In genomic region chr5:139642891-139643871, GRCh38 we compare ENCODE assay signal across 9 cellular contexts. TPM values are rescaled to one million over a fixed set of nuclear protein-coding genes. Genes with fewer than 3 reads are reported as not detected.
DNase-seq lines count a peak whose midpoint lies in the region; ATAC-seq and TF ChIP-seq lines count a peak whose summit lies in the region.
"Had no signal": no experiment of that assay in that cellular context is flagged by ENCODE, and none has a peak within 500 bp of the region (broad histone marks: within the 10 kb centered on the region; RNA-seq: fewer than 3 reads in every experiment).

No MANE protein-coding gene starts in this region.

- H3K36me3 Mint-ChIP-seq in activated B cell treated with CpG ODN at 0.5 μM for 24 hours (ENCODE audit: low read depth): no peaks in the 10 kb centered on the region
- H3K36me3 Mint-ChIP-seq: naive thymus-derived CD4-positive, alpha-beta T cell had no signal

- H3K27me3 ChIP-seq in lower lobe of right lung (ENCODE audit: low read depth): no peaks in the 10 kb centered on the region
- peaks cover 0 to 15% (median 0%) of the 10 kb centered on the region in 3 donors for H3K27me3 ChIP-seq in stomach

- TF ChIP-seq EP300 in stomach (IDR thresholded peaks at IDR 0.05): no peak

- no peaks in the 10 kb centered on the region for H3K9me3 Mint-ChIP-seq in activated B cell treated with CpG ODN at 0.5 μM for 24 hours

- DNase-seq in HT-29 (ENCODE audit: low spot score): peak; percentile 87
- DNase-seq in activated B cell treated with CpG ODN at 0.5 μM for 24 hours: peak; percentile 12
- DNase-seq in lower lobe of right lung: no peak
- peak; percentile 77 for DNase-seq in stomach
- no peak for DNase-seq in epidermal melanocyte (ENCODE audit: insufficient read length, low spot score)
- DNase-seq in SHP77 (lab: John Stamatoyannopoulos, UW): no peak
- DNase-seq: naive thymus-derived CD4-positive, alpha-beta T cell; NCI-H1105 treated with DMSO at 0.1 percent for 48 hours had no signal

- no peaks in the 10 kb centered on the region for H3K27me3 Mint-ChIP-seq in activated B cell treated with CpG ODN at 0.5 μM for 24 hours

- no peaks in the 10 kb centered on the region for H3K36me3 ChIP-seq in lower lobe of right lung
- H3K36me3 ChIP-seq in stomach: no peaks in the 10 kb centered on the region

- CTCF ChIA-PET in activated B cell treated with CpG ODN at 0.5 μM for 24 hours (lab: Charles Lee): interaction anchor here (1.4 to 2.3 kb wide), 2 partner anchors 9 to 122 kb away, joined by 6 to 7 read pairs; no protein-coding TSS in a partner anchor

- POLR2A ChIA-PET in activated B cell treated with CpG ODN at 0.5 μM for 24 hours (lab: Charles Lee): interaction anchor here (1.2 to 2.9 kb wide), 2 partner anchors 9 to 18 kb away, joined by 5 to 7 read pairs; no protein-coding TSS in a partner anchor

- no peak for TF ChIP-seq POLR2A in stomach (IDR thresholded peaks at IDR 0.05)

- H3K4me1 ChIP-seq in lower lobe of right lung (peaks cover 44% of the 10 kb centered on the region), stomach (peaks cover 37 to 65% (median 53%) of the 10 kb centered on the region in 4 donors)

- H3K27ac Mint-ChIP-seq in activated B cell treated with CpG ODN at 0.5 μM for 24 hours: peak overlapping the region; percentile 66

- H3K9me3 ChIP-seq in lower lobe of right lung (no peaks in the 10 kb centered on the region), stomach (no peaks in the 10 kb centered on the region)

- ATAC-seq in activated B cell treated with CpG ODN at 0.5 μM for 24 hours (ENCODE audit: low read depth) (no peak), lower lobe of right lung (peak; percentile 49 to 51), HG03442 (IDR thresholded peaks at IDR 0.05; ENCODE audit: unreplicated experiment) (no peak)
- ATAC-seq: naive thymus-derived CD4-positive, alpha-beta T cell had no signal

- no peak overlapping the region for H3K4me3 Mint-ChIP-seq in activated B cell treated with CpG ODN at 0.5 μM for 24 hours
- H3K4me3 Mint-ChIP-seq: naive thymus-derived CD4-positive, alpha-beta T cell had no signal

- no peak for TF ChIP-seq CTCF in activated B cell treated with CpG ODN at 0.5 μM for 24 hours (IDR thresholded peaks at IDR 0.05)
- no peak for TF ChIP-seq CTCF in lower lobe of right lung (IDR thresholded peaks at IDR 0.05)
- no peak for TF ChIP-seq CTCF in stomach (IDR thresholded peaks at IDR 0.05)

- H3K27ac ChIP-seq in lower lobe of right lung: peak overlapping the region; percentile 8
- peak overlapping the region; percentile 37 to 62 (median 57) for H3K27ac ChIP-seq in stomach

- peaks cover 81% of the 10 kb centered on the region for H3K4me1 Mint-ChIP-seq in activated B cell treated with CpG ODN at 0.5 μM for 24 hours

- intact Hi-C loops in activated B cell treated with CpG ODN at 0.5 μM for 24 hours (cut with micrococcal nuclease): no loop called here
- intact Hi-C loops in lower lobe of right lung (cut with DNase I): no loop called here
- intact Hi-C loops in stomach (cut with DNase I; ENCODE audit: low total_unique reads): no loop called here

- 32 to 56% (median 36%) methylated on average over 3 to 16 of the region's 16 CpGs for WGBS in stomach, 5 donors

- H3K4me3 ChIP-seq in lower lobe of right lung (no peak overlapping the region), stomach (no peak overlapping the region)

RNA-seq across cellular contexts. Expression of gene CXXC5, which starts 5.0 kb away (rescaled TPM):
- 211 and 220 TPM in 2 replicates for total RNA-seq in HT-29 (2014; rRNA removed; shearing (Covaris generic))
- total RNA-seq in activated B cell treated with CpG ODN at 0.5 μM for 24 hours (94.9 and 115 TPM in 2 replicates), lower lobe of right lung (27.3 TPM), stomach (100 to 1,000 TPM in 1 of 5 donors, 10 to 100 TPM in 4; 25.9 to 101 (median 32.7) TPM)
- 10 to 100 TPM; 18.3 to 26.3 (median 22.2) TPM for polyA plus RNA-seq in stomach

Comparison
In these comparisons a context has a peak if more than half of its experiments do, and no peak if none do; other contexts are left out.
1. DNase-seq: peak in HT-29 (single experiment), activated B cell treated with CpG ODN at 0.5 μM for 24 hours (single experiment) and stomach (single experiment); none in lower lobe of right lung (single experiment), epidermal melanocyte (single experiment) and SHP77 (0 of 2).
2. ATAC-seq: peak in lower lobe of right lung (2 of 2); none in activated B cell treated with CpG ODN at 0.5 μM for 24 hours (single experiment) and HG03442 (single experiment).